8 cellular contexts compared by ENCODE assay signal in genomic region chr10:72260588-72261322, GRCh38. TPM values are rescaled to one million over a fixed set of nuclear protein-coding genes. Genes with fewer than 3 reads are reported as not detected.
DNase-seq lines count a peak whose midpoint lies in the region; ATAC-seq, FAIRE-seq and TF ChIP-seq lines count a peak whose summit lies in the region.

No MANE protein-coding gene starts in this region.

- 0% methylated on average over 18 of the region's 38 CpGs for WGBS in A549 (ENCODE audit: missing lambda C conversion rate)
- WGBS in ectodermal cell, 2 experiments: 0% methylated on average over 38 of the region's 38 CpGs
- 4% methylated on average over 36 to 38 of the region's 38 CpGs for WGBS in lung, 2 donors

- H3K27me3 Mint-ChIP-seq in activated CD4-positive, alpha-beta memory T cell treated with anti-CD3 and anti-CD28 coated beads for 36 hours: peaks cover 2% of the 10 kb centered on the region

- peak overlapping the region; percentile 41 for H3K4me3 ChIP-seq in A549
- peak overlapping the region; percentile 28 for H3K4me3 ChIP-seq in ectodermal cell (ENCODE audit: insufficient read depth, low read depth, low read length)
- peak overlapping the region; percentile 42 for H3K4me3 ChIP-seq in lung

- H3K36me3 Mint-ChIP-seq in activated CD4-positive, alpha-beta memory T cell treated with anti-CD3 and anti-CD28 coated beads for 36 hours: no peaks in the 10 kb centered on the region

- peak overlapping the region; percentile 84 for H3K4me3 Mint-ChIP-seq in activated CD4-positive, alpha-beta memory T cell treated with anti-CD3 and anti-CD28 coated beads for 36 hours

- peaks cover 60% of the 10 kb centered on the region for H3K4me1 Mint-ChIP-seq in activated CD4-positive, alpha-beta memory T cell treated with anti-CD3 and anti-CD28 coated beads for 36 hours (ENCODE audit: low read depth)

- TF ChIP-seq RAD21 in A549 (conservative IDR thresholded peaks at IDR 0.05 in 1 of 2, IDR thresholded peaks at IDR 0.05 in 1 of 2): peak; percentile 42 to 61

- H3K27me3 ChIP-seq in ectodermal cell (ENCODE audit: control insufficient read depth, insufficient read depth, low read length, poor library complexity, severe bottlenecking): no peaks in the 10 kb centered on the region
- H3K27me3 ChIP-seq in lung (ENCODE audit: control insufficient read depth, insufficient read depth): no peaks in the 10 kb centered on the region

- POLR2A ChIA-PET in A549 (lab: Yijun Ruan, JAX): interaction anchor here (0.6 to 4.8 kb wide), 12 partner anchors 13 to 850 kb away, joined by 3 to 155 read pairs (median 5); partner anchors contain the start of genes ANAPC16, ASCC1 and DDIT4
- POLR2A ChIA-PET in activated CD4-positive, alpha-beta memory T cell treated with anti-CD3 and anti-CD28 coated beads for 36 hours (lab: Charles Lee): interaction anchor here (0.6 to 7.4 kb wide), 21 partner anchors 13 to 172 kb away, joined by 3 to 142 read pairs (median 6); partner anchors contain the start of genes ANAPC16, ASCC1, DDIT4 and DNAJB12

- peak; percentile 95 to 97; a peak in 4 of 5 replicates for TF ChIP-seq EP300 in A549 (IDR thresholded peaks at IDR 0.05)

- H3K4me1 ChIP-seq in A549 (peaks cover 83% of the 10 kb centered on the region), ectodermal cell (ENCODE audit: control insufficient read depth, insufficient read depth, low read length) (peaks cover 50% of the 10 kb centered on the region), lung (ENCODE audit: control insufficient read depth in 2 of 2, insufficient read depth in 2 of 2, low read length in 2 of 2) (peaks cover 20 to 23% of the 10 kb centered on the region in 2 donors)

- peak overlapping the region; percentile 99 for H3K27ac Mint-ChIP-seq in activated CD4-positive, alpha-beta memory T cell treated with anti-CD3 and anti-CD28 coated beads for 36 hours

- H3K9me3 ChIP-seq in A549 (no peaks in the 10 kb centered on the region), ectodermal cell (ENCODE audit: control insufficient read depth, low read length) (no peaks in the 10 kb centered on the region), lung (ENCODE audit: control insufficient read depth in 2 of 2, insufficient read depth in 1 of 2, low read length in 1 of 2) (no peaks in the 10 kb centered on the region)

- FAIRE-seq in A549 (lab: Jason Lieb, UNC): peak; percentile 81

- peak; percentile 90 to 91 for ATAC-seq in A549
- peak; percentile 70 for ATAC-seq in GM18867 (IDR thresholded peaks at IDR 0.05; ENCODE audit: unreplicated experiment)
- ATAC-seq in HG03095 (IDR thresholded peaks at IDR 0.05; ENCODE audit: unreplicated experiment): peak; percentile 49
- peak; percentile 84 for ATAC-seq in lung (ENCODE audit: insufficient read depth, low FRiP score)

- no peaks in the 10 kb centered on the region for H3K9me3 Mint-ChIP-seq in activated CD4-positive, alpha-beta memory T cell treated with anti-CD3 and anti-CD28 coated beads for 36 hours

- DNase-seq in A549 (ENCODE audit: low read depth in 1 of 2, low spot score in 1 of 2) (peak; percentile 91 to 99), NCI-H524 treated with DMSO at 0.1 percent for 48 hours (lab: John Stamatoyannopoulos, UW) (peak; percentile 17), lung (ENCODE audit: low spot score) (peak; percentile 82)
- peak; percentile 95 for DNase-seq in activated CD4-positive, alpha-beta memory T cell treated with anti-CD3 and anti-CD28 coated beads for 36 hours
- peak; percentile 77 to 94 (median 88) for DNase-seq in stimulated activated CD4-positive, alpha-beta T cell treated with anti-CD3 and anti-CD28 coated beads, TNF-alpha, amount 100 ng/mL, for 48 hours (ENCODE audit: low read depth in 3 of 3)

- CTCF ChIA-PET in A549 (lab: Yijun Ruan, JAX): interaction anchor here (0.7 to 2.8 kb wide), 14 partner anchors 9 to 865 kb away, joined by 3 to 29 read pairs (median 5); partner anchors contain the start of gene DDIT4
- CTCF ChIA-PET in activated CD4-positive, alpha-beta memory T cell treated with anti-CD3 and anti-CD28 coated beads for 36 hours (lab: Charles Lee): interaction anchor here (0.6 to 3.1 kb wide), 20 partner anchors 11 to 212 kb away, joined by 3 to 43 read pairs (median 4); partner anchors contain the start of gene DDIT4

- peak overlapping the region; percentile 99 to 100 for H3K27ac ChIP-seq in A549
- H3K27ac ChIP-seq in ectodermal cell (ENCODE audit: insufficient read depth, low read depth, low read length, poor library complexity, severe bottlenecking): peak overlapping the region; percentile 92
- peak overlapping the region; percentile 95 for H3K27ac ChIP-seq in lung (ENCODE audit: low read depth in 1 of 2, low read length in 1 of 2)

- intact Hi-C loops in activated CD4-positive, alpha-beta memory T cell treated with anti-CD3 and anti-CD28 coated beads for 36 hours (cut with micrococcal nuclease): loop anchor here (1.0 to 5.0 kb wide), 8 partner anchors 12 to 178 kb away; partner anchors contain the start of gene DDIT4

- peak overlapping the region; percentile 95 for H3K4me2 ChIP-seq in A549

- peak; percentile 32 for TF ChIP-seq POLR2A in A549 (IDR thresholded peaks at IDR 0.05; ENCODE audit: low read length)

- H3K36me3 ChIP-seq in ectodermal cell (ENCODE audit: control insufficient read depth, insufficient read depth, low read length) (no peaks in the 10 kb centered on the region), lung (ENCODE audit: control insufficient read depth in 2 of 2, insufficient read depth in 2 of 2, low read length in 2 of 2) (no peaks in the 10 kb centered on the region)

- TF ChIP-seq CTCF in A549 (IDR thresholded peaks at IDR 0.05) (no peak), lung (IDR thresholded peaks at IDR 0.05; ENCODE audit: control extremely low read depth, extremely low read depth) (no peak)

TF ChIP-seq in A549, 52 proteins besides CTCF, POLR2A, EP300 and RAD21 (continues in another document):
- no peak for TF ChIP-seq FOSB (CRISPR knock-in tag; IDR thresholded peaks at IDR 0.05)
- no peak; the same call in none of the 2 replicates for TF ChIP-seq RFX5 (IDR thresholded peaks at IDR 0.05)
- TF ChIP-seq CHD2 (IDR thresholded peaks at IDR 0.05; ENCODE audit: low read length, partially characterized antibody): peak; percentile 61
- no peak for TF ChIP-seq ZC3H11A (IDR thresholded peaks at IDR 0.05)
- no peak for TF ChIP-seq HEYL (CRISPR knock-in tag; IDR thresholded peaks at IDR 0.05)
- TF ChIP-seq HOXB13 (CRISPR knock-in tag; IDR thresholded peaks at IDR 0.05; ENCODE audit: low read depth): no peak; the same call in 1 of the 2 replicates
- peak; percentile 82 for TF ChIP-seq FOSL2 (IDR thresholded peaks at IDR 0.05)
- peak; percentile 97 for TF ChIP-seq FOSL2 (CRISPR knock-in tag; IDR thresholded peaks at IDR 0.05)
- TF ChIP-seq HES2 (IDR thresholded peaks at IDR 0.05): no peak
- TF ChIP-seq PHF8 (IDR thresholded peaks at IDR 0.05; ENCODE audit: borderline replicate concordance, low read depth): no peak

RNA-seq across cellular contexts. Expression of gene DDIT4, which starts 13.0 kb away (rescaled TPM):
- polyA plus RNA-seq in A549 (2011; rRNA removed): 329 and 392 TPM in 2 replicates
- polyA plus RNA-seq in A549 (2012; cell fraction: cytosol; rRNA removed): 189 and 275 TPM in 2 replicates
- polyA plus RNA-seq in A549 (2012; cell fraction: nucleus; rRNA removed): 368 and 387 TPM in 2 replicates
- 188 to 239 TPM (median 238 TPM) in 3 replicates for polyA plus RNA-seq in A549 (2017; fragmentation: RNase III; extraction: RNeasy Plus Mini Kit Qiagen cat#74134 plus additional on column Dnase treatment)
- 299 and 339 TPM in 2 replicates for polyA minus RNA-seq in A549 (2011; rRNA and poly(A)+ RNA removed)
- total RNA-seq in activated CD4-positive, alpha-beta memory T cell treated with anti-CD3 and anti-CD28 coated beads for 36 hours: 100 to 1,000 TPM; 637 TPM
- polyA plus RNA-seq in ectodermal cell (2013, experiment 1 of 4): 134 TPM
- polyA plus RNA-seq in ectodermal cell (2013, experiment 2 of 4): 102 TPM
- 101 TPM for polyA plus RNA-seq in ectodermal cell (2013, experiment 3 of 4)
- 107 TPM for polyA plus RNA-seq in ectodermal cell (2013, experiment 4 of 4)
- 100 to 1,000 TPM; 155 to 190 TPM for total RNA-seq in lung
- polyA plus RNA-seq in lung: 100 to 1,000 TPM in 1 of 2 donors, 10 to 100 TPM in 1; 55.3 to 188 TPM

RNA-seq across cellular contexts. Expression of gene ASCC1, which starts 44.7 kb away (rescaled TPM):
- polyA plus RNA-seq in A549 (2011; rRNA removed) (82.3 and 83.7 TPM in 2 replicates), A549 (2017; fragmentation: RNase III; extraction: RNeasy Plus Mini Kit Qiagen cat#74134 plus additional on column Dnase treatment) (56.2 to 58.9 TPM (median 56.5 TPM) in 3 replicates), lung (10 to 100 TPM in 1 of 2 donors, 1 to 10 TPM in 1; 9.0 to 19.4 TPM)
- polyA plus RNA-seq in A549 (2012; cell fraction: cytosol; rRNA removed): 21.6 and 24.9 TPM in 2 replicates
- polyA plus RNA-seq in A549 (2012; cell fraction: nucleus; rRNA removed): 12.2 and 19.1 TPM in 2 replicates
- polyA minus RNA-seq in A549 (2011; rRNA and poly(A)+ RNA removed): 35.9 and 39.6 TPM in 2 replicates
- 10 to 100 TPM; 50.9 to 52.5 TPM for total RNA-seq in activated CD4-positive, alpha-beta memory T cell treated with anti-CD3 and anti-CD28 coated beads for 36 hours
- 48.7 TPM for polyA plus RNA-seq in ectodermal cell (2013, experiment 1 of 4)
- 51.9 TPM for polyA plus RNA-seq in ectodermal cell (2013, experiment 2 of 4)
- 37.1 TPM for polyA plus RNA-seq in ectodermal cell (2013, experiment 3 of 4)
- 40.4 TPM for polyA plus RNA-seq in ectodermal cell (2013, experiment 4 of 4)
- total RNA-seq in lung: 10 to 100 TPM; 28.9 to 29.9 TPM

RNA-seq across cellular contexts. Expression of gene ANAPC16, which starts 44.9 kb away (rescaled TPM):
- polyA plus RNA-seq in A549 (2011; rRNA removed) (136 and 165 TPM in 2 replicates), A549 (2017; fragmentation: RNase III; extraction: RNeasy Plus Mini Kit Qiagen cat#74134 plus additional on column Dnase treatment) (75.1 to 86.1 TPM (median 79.8 TPM) in 3 replicates), lung (100 to 1,000 TPM in 1 of 2 donors, 10 to 100 TPM in 1; 88.9 to 138 TPM)
- 61.1 and 70.5 TPM in 2 replicates for polyA plus RNA-seq in A549 (2012; cell fraction: cytosol; rRNA removed)
- 13.7 and 21.8 TPM in 2 replicates for polyA plus RNA-seq in A549 (2012; cell fraction: nucleus; rRNA removed)
- polyA minus RNA-seq in A549 (2011; rRNA and poly(A)+ RNA removed): 36.8 and 46.6 TPM in 2 replicates
- 100 to 1,000 TPM; 119 to 122 TPM for total RNA-seq in activated CD4-positive, alpha-beta memory T cell treated with anti-CD3 and anti-CD28 coated beads for 36 hours
- polyA plus RNA-seq in ectodermal cell (2013, experiment 1 of 4): 101 TPM
- 107 TPM for polyA plus RNA-seq in ectodermal cell (2013, experiment 2 of 4)
- polyA plus RNA-seq in ectodermal cell (2013, experiment 3 of 4): 86.1 TPM
- 102 TPM for polyA plus RNA-seq in ectodermal cell (2013, experiment 4 of 4)
- total RNA-seq in lung: 10 to 100 TPM; 67.9 to 94.0 TPM

Comparison
In these comparisons a context has a peak if more than half of its experiments do, and no peak if none do; other contexts are left out.
1. Peak in every context shown above with its lines: DNase-seq, ATAC-seq, H3K4me3 ChIP-seq and H3K27ac ChIP-seq.
2. DNase-seq: peak in every context shown above with its lines; median percentile 95 in A549; 95 in activated CD4-positive, alpha-beta memory T cell treated with anti-CD3 and anti-CD28 coated beads for 36 hours; 88 in stimulated activated CD4-positive, alpha-beta T cell treated with anti-CD3 and anti-CD28 coated beads, TNF-alpha, amount 100 ng/mL, for 48 hours; 82 in lung; 17 in NCI-H524 treated with DMSO at 0.1 percent for 48 hours.